ENCODE assay signal across 18 cellular contexts in the genomic region with DNA sequence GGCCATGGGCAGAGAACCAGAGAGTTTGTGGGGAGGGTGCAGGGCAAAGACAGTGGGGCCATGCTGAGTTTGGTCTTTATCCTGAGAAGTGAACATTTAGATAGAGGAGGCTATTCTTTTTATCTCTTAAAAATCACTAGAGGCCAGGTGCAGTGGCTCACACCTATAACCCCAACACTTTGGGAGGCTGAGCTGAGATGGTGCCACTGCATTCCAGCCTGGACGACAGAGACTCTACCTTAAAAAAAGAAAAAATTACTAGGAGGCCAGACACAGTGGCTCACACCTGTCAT. TPM values are rescaled to one million over a fixed set of nuclear protein-coding genes. Genes with fewer than 3 reads are reported as not detected.
A peak's percentile ranks its signal among the peaks of the same experiment; 100 is the strongest.
DNase-seq lines count a peak whose midpoint lies in the region; ATAC-seq and TF ChIP-seq lines count a peak whose summit lies in the region.
"Had no signal": no experiment of that assay in that cellular context is flagged by ENCODE, and none has a peak within 500 bp of the region (broad histone marks: within the 10 kb centered on the region; RNA-seq: fewer than 3 reads in every experiment).

No MANE protein-coding gene starts in this region.

- H3K4me1 Mint-ChIP-seq in activated naive CD4-positive, alpha-beta T cell treated with anti-CD3 and anti-CD28 coated beads, Interleukin-2, amount 50 U/mL, for 24 hours, result peaks cover 22% of the 10 kb centered on the region
- H3K4me1 Mint-ChIP-seq in T-helper 17 cell, result peaks cover 21% of the 10 kb centered on the region
- H3K4me1 Mint-ChIP-seq in stimulated activated effector memory CD8-positive, alpha-beta T cell treated with anti-CD3 and anti-CD28 coated beads, Interleukin-12 subunit alpha, Interleukin-12 subunit beta, amount 100 ng/mL, for 72 hours, result peaks cover 24% of the 10 kb centered on the region

- no peak overlapping the region for H3K27ac ChIP-seq in breast epithelium
- H3K27ac ChIP-seq: BLaER1 treated with 17β-estradiol and CSF1 and Interleukin-3, amounts not matched to agents 10 nM and 100 nM; SJSA1 had no signal

- TF ChIP-seq POLR2A in breast epithelium (IDR thresholded peaks at IDR 0.05), result no peak

- intact Hi-C loops in breast epithelium (cut with DNase I; ENCODE audit: low total_unique reads), result no loop called here

- no peaks in the 10 kb centered on the region for H3K9me3 Mint-ChIP-seq in activated naive CD4-positive, alpha-beta T cell treated with anti-CD3 and anti-CD28 coated beads, Interleukin-2, amount 50 U/mL, for 24 hours
- no peaks in the 10 kb centered on the region for H3K9me3 Mint-ChIP-seq in stimulated activated effector memory CD8-positive, alpha-beta T cell treated with anti-CD3 and anti-CD28 coated beads, Interleukin-12 subunit alpha, Interleukin-12 subunit beta, amount 100 ng/mL, for 72 hours
- H3K9me3 Mint-ChIP-seq: CD8-positive, alpha-beta T cell had no signal

- no peaks in the 10 kb centered on the region for H3K27me3 Mint-ChIP-seq in activated naive CD4-positive, alpha-beta T cell treated with anti-CD3 and anti-CD28 coated beads, Interleukin-2, amount 50 U/mL, for 24 hours
- H3K27me3 Mint-ChIP-seq in T-helper 17 cell, result no peaks in the 10 kb centered on the region

- no peaks in the 10 kb centered on the region for H3K4me1 ChIP-seq in breast epithelium
- H3K4me1 ChIP-seq: BLaER1 treated with 17β-estradiol and CSF1 and Interleukin-3, amounts not matched to agents 10 nM and 100 nM; SJSA1 had no signal

- no peaks in the 10 kb centered on the region for H3K36me3 ChIP-seq in breast epithelium
- H3K36me3 ChIP-seq: BLaER1 treated with 17β-estradiol and CSF1 and Interleukin-3, amounts not matched to agents 10 nM and 100 nM had no signal

- no peak overlapping the region for H3K4me3 ChIP-seq in breast epithelium
- H3K4me3 ChIP-seq: BLaER1 treated with 17β-estradiol and CSF1 and Interleukin-3, amounts not matched to agents 10 nM and 100 nM; GM12878; SJSA1 had no signal

- peak overlapping the region; percentile 33 for H3K27ac Mint-ChIP-seq in activated naive CD4-positive, alpha-beta T cell treated with anti-CD3 and anti-CD28 coated beads, Interleukin-2, amount 50 U/mL, for 24 hours
- peak overlapping the region; percentile 3 for H3K27ac Mint-ChIP-seq in T-helper 17 cell
- H3K27ac Mint-ChIP-seq in stimulated activated effector memory CD8-positive, alpha-beta T cell treated with anti-CD3 and anti-CD28 coated beads, Interleukin-12 subunit alpha, Interleukin-12 subunit beta, amount 100 ng/mL, for 72 hours, result peak overlapping the region; percentile 48
- H3K27ac Mint-ChIP-seq: CD8-positive, alpha-beta T cell had no signal

- no peak for DNase-seq in activated naive CD4-positive, alpha-beta T cell treated with anti-CD3 and anti-CD28 coated beads, Interleukin-2, amount 50 U/mL, for 16 hours
- DNase-seq in T-helper 17 cell (no peak), breast epithelium (ENCODE audit: low spot score in 2 of 2) (no peak)
- no peak for DNase-seq in stimulated activated effector memory CD8-positive, alpha-beta T cell treated with anti-CD3 and anti-CD28 coated beads, Interleukin-12 subunit alpha, Interleukin-12 subunit beta, amount 100 ng/mL, for 72 hours (ENCODE audit: low spot score in 2 of 2)
- DNase-seq: CD8-positive, alpha-beta T cell; DMS53; EL; HCEC 1CT; MM.1S; NCI-H1092; NCI-H1436 treated with DMSO at 0.1 percent for 48 hours; NCI-H2029; NCI-H345; NCI-H524 treated with DMSO at 0.1 percent for 48 hours had no signal

- no peak for TF ChIP-seq CTCF in breast epithelium (IDR thresholded peaks at IDR 0.05)

- H3K27me3 ChIP-seq in breast epithelium, result no peaks in the 10 kb centered on the region
- H3K27me3 ChIP-seq: BLaER1 treated with 17β-estradiol and CSF1 and Interleukin-3, amounts not matched to agents 10 nM and 100 nM; SJSA1 had no signal

- ATAC-seq in T-helper 17 cell, result no peak
- ATAC-seq in stimulated activated effector memory CD8-positive, alpha-beta T cell treated with anti-CD3 and anti-CD28 coated beads, Interleukin-12 subunit alpha, Interleukin-12 subunit beta, amount 100 ng/mL, for 72 hours, result no peak
- ATAC-seq: CD8-positive, alpha-beta T cell; GM12878 had no signal

- H3K36me3 Mint-ChIP-seq in activated naive CD4-positive, alpha-beta T cell treated with anti-CD3 and anti-CD28 coated beads, Interleukin-2, amount 50 U/mL, for 24 hours, result peaks cover 17% of the 10 kb centered on the region
- peaks cover 18% of the 10 kb centered on the region for H3K36me3 Mint-ChIP-seq in T-helper 17 cell (ENCODE audit: low read depth)
- H3K36me3 Mint-ChIP-seq in stimulated activated effector memory CD8-positive, alpha-beta T cell treated with anti-CD3 and anti-CD28 coated beads, Interleukin-12 subunit alpha, Interleukin-12 subunit beta, amount 100 ng/mL, for 72 hours, result peaks cover 64% of the 10 kb centered on the region

- H3K4me3 Mint-ChIP-seq in activated naive CD4-positive, alpha-beta T cell treated with anti-CD3 and anti-CD28 coated beads, Interleukin-2, amount 50 U/mL, for 24 hours, result no peak overlapping the region
- no peak overlapping the region for H3K4me3 Mint-ChIP-seq in T-helper 17 cell
- no peak overlapping the region for H3K4me3 Mint-ChIP-seq in stimulated activated effector memory CD8-positive, alpha-beta T cell treated with anti-CD3 and anti-CD28 coated beads, Interleukin-12 subunit alpha, Interleukin-12 subunit beta, amount 100 ng/mL, for 72 hours
- H3K4me3 Mint-ChIP-seq: CD8-positive, alpha-beta T cell had no signal

- H3K9me3 ChIP-seq in T-helper 17 cell (ENCODE audit: control insufficient read depth, low read length, poor library complexity, severe bottlenecking), result no peaks in the 10 kb centered on the region
- H3K9me3 ChIP-seq in breast epithelium, result no peaks in the 10 kb centered on the region
- H3K9me3 ChIP-seq: BLaER1 treated with 17β-estradiol and CSF1 and Interleukin-3, amounts not matched to agents 10 nM and 100 nM; SJSA1 had no signal

RNA-seq across cellular contexts. Expression of gene PXMP4, which starts 8.7 kb away (rescaled TPM):
- 1 to 10 TPM; 3.7 to 4.0 TPM for total RNA-seq in T-helper 17 cell
- 10 to 100 TPM in 1 of 3 donors, 1 to 10 TPM in 2; 7.9 to 14.3 (median 9.1) TPM for total RNA-seq in breast epithelium

RNA-seq across cellular contexts. Expression of gene ZNF341, which starts 20.4 kb away (rescaled TPM):
- total RNA-seq in T-helper 17 cell (1 to 10 TPM; 4.0 to 4.2 TPM), breast epithelium (1 to 10 TPM; 1.8 to 3.3 (median 2.5) TPM)

RNA-seq across cellular contexts. Expression of gene E2F1, which starts 25.2 kb away (rescaled TPM):
- total RNA-seq in T-helper 17 cell (10 to 100 TPM in 1 of 2 donors, 1 to 10 TPM in 1; 2.6 to 11.5 TPM), breast epithelium (1 to 10 TPM in 1 of 3 donors, under 1 TPM in 2; 0.33 to 2.2 (median 0.88) TPM)

RNA-seq across cellular contexts. Expression of gene NECAB3, which starts 37.2 kb away (rescaled TPM):
- total RNA-seq in T-helper 17 cell (10 to 100 TPM; 10.2 to 12.2 TPM), breast epithelium (10 to 100 TPM; 23.4 to 37.3 (median 28.5) TPM)

RNA-seq across cellular contexts. Expression of gene ACTL10, which starts 44.6 kb away (rescaled TPM):
- total RNA-seq in T-helper 17 cell (1 to 10 TPM in 1 of 2 donors, under 1 TPM in 1; 0.89 to 1.2 TPM), breast epithelium (1 to 10 TPM; 1.4 to 3.4 (median 2.6) TPM)
- total RNA-seq: SJSA1 had no signal
